Comparison of ENCODE assay signal across 1 cellular context in the genomic region with DNA sequence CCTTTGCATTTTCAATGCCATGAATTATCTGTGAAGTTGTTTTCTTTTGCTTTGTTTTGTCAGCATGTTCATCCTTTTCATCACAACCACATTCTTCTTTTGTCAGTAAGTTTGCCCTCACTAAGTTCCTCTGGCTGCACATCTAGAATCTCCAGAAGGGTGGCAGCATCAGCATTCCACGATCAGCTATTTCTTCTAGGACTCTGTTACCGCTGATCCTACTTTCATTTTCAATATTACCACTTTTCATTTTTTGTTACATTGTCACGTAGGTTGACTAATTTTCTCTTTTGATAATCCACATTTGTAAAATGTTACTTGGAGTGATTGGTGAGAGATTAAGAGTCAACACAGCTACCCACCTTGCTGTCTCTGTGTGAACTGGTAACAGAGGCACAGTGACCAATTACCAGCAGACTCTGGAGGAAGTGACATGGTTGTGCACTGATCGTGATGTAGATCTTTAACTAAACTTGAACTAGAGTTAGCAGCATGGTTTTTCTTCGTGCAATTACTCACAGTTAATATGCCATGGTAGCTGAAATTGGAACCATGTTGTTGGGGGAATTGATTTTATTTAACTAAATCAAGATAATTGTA.
TF ChIP-seq lines count a peak whose summit lies in the region.

No MANE protein-coding gene starts in this region.

TF ChIP-seq in GM12878, 131 proteins besides CTCF, POLR2A, EP300 and RAD21 (continued from another document):
- TF ChIP-seq, protein P1, sequence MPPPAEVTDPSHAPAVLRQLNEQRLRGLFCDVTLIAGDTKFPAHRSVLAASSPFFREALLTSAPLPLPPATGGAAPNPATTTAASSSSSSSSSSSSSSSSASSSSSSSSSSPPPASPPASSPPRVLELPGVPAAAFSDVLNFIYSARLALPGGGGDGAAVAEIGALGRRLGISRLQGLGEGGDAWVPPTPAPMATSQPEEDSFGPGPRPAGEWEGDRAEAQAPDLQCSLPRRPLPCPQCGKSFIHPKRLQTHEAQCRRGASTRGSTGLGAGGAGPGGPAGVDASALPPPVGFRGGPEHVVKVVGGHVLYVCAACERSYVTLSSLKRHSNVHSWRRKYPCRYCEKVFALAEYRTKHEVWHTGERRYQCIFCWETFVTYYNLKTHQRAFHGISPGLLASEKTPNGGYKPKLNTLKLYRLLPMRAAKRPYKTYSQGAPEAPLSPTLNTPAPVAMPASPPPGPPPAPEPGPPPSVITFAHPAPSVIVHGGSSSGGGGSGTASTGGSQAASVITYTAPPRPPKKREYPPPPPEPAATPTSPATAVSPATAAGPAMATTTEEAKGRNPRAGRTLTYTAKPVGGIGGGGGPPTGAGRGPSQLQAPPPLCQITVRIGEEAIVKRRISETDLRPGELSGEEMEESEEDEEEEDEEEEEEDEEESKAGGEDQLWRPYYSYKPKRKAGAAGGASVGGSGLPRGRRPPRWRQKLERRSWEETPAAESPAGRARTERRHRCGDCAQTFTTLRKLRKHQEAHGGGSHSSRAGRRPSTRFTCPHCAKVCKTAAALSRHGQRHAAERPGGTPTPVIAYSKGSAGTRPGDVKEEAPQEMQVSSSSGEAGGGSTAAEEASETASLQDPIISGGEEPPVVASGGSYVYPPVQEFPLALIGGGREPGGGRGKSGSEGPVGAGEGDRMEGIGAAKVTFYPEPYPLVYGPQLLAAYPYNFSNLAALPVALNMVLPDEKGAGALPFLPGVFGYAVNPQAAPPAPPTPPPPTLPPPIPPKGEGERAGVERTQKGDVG (CRISPR knock-in tag; IDR thresholded peaks at IDR 0.05): no peak
- TF ChIP-seq SMC3 (IDR thresholded peaks at IDR 0.05; ENCODE audit: borderline replicate concordance, low read length): no peak
- no peak for TF ChIP-seq GATAD2B (conservative IDR thresholded peaks at IDR 0.05; ENCODE audit: low read depth)
- TF ChIP-seq, protein P2, sequence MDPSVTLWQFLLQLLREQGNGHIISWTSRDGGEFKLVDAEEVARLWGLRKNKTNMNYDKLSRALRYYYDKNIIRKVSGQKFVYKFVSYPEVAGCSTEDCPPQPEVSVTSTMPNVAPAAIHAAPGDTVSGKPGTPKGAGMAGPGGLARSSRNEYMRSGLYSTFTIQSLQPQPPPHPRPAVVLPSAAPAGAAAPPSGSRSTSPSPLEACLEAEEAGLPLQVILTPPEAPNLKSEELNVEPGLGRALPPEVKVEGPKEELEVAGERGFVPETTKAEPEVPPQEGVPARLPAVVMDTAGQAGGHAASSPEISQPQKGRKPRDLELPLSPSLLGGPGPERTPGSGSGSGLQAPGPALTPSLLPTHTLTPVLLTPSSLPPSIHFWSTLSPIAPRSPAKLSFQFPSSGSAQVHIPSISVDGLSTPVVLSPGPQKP (IDR thresholded peaks at IDR 0.05; ENCODE audit: low read depth, low read length): no peak
- no peak for TF ChIP-seq ASH2L (IDR thresholded peaks at IDR 0.05; ENCODE audit: borderline replicate concordance, low read depth)
- TF ChIP-seq FOXK2 (IDR thresholded peaks at IDR 0.05): no peak
- TF ChIP-seq IKZF1 (conservative IDR thresholded peaks at IDR 0.05): no peak
- TF ChIP-seq FOXM1 (IDR thresholded peaks at IDR 0.05; ENCODE audit: low read depth, low read length): no peak
- no peak for TF ChIP-seq NFXL1 (IDR thresholded peaks at IDR 0.05; ENCODE audit: borderline replicate concordance)
- TF ChIP-seq SMARCA5 (IDR thresholded peaks at IDR 0.05): no peak
- TF ChIP-seq ZNF622 (IDR thresholded peaks at IDR 0.05): no peak
- no peak for TF ChIP-seq GABPA (IDR thresholded peaks at IDR 0.05; ENCODE audit: low read depth)
TF ChIP-seq in GM12878: peak in this region for 0.
